ENCODE assay signal across 10 cellular contexts in genomic region chr12:14691560-14691959, GRCh38. TPM values are rescaled to one million over a fixed set of nuclear protein-coding genes. Genes with fewer than 3 reads are reported as not detected.
DNase-seq lines count a peak whose midpoint lies in the region; ATAC-seq and TF ChIP-seq lines count a peak whose summit lies in the region.
"Had no signal": no experiment of that assay in that cellular context is flagged by ENCODE, and none has a peak within 500 bp of the region (broad histone marks: within the 10 kb centered on the region; RNA-seq: fewer than 3 reads in every experiment).

No MANE protein-coding gene starts in this region.

- peaks cover 0 to 9% (median 0%) of the 10 kb centered on the region in 12 donors for H3K4me1 ChIP-seq in heart left ventricle
- H3K4me1 ChIP-seq in suprapubic skin: no peaks in the 10 kb centered on the region
- H3K4me1 ChIP-seq: breast epithelium had no signal

- no peak for TF ChIP-seq CTCF in heart left ventricle (IDR thresholded peaks at IDR 0.05)
- TF ChIP-seq CTCF in suprapubic skin (IDR thresholded peaks at IDR 0.05): no peak

- TF ChIP-seq POLR2A in heart left ventricle (IDR thresholded peaks at IDR 0.05) (no peak), suprapubic skin (IDR thresholded peaks at IDR 0.05) (no peak)

- intact Hi-C loops in heart left ventricle (cut with DNase I): no loop called here

- H3K27me3 ChIP-seq in heart left ventricle (no peaks in the 10 kb centered on the region), suprapubic skin (no peaks in the 10 kb centered on the region)
- H3K27me3 ChIP-seq: breast epithelium had no signal

- no peak for TF ChIP-seq EP300 in suprapubic skin (IDR thresholded peaks at IDR 0.05)

- H3K27ac ChIP-seq in heart left ventricle (peak overlapping the region in 1 of 12 donors; percentile 0), suprapubic skin (no peak overlapping the region)
- H3K27ac ChIP-seq: breast epithelium had no signal

- no peaks in the 10 kb centered on the region for H3K36me3 Mint-ChIP-seq in activated CD8-positive, alpha-beta T cell treated with anti-CD3 and anti-CD28 coated beads, Interleukin-2, amount 10 ng/mL, durations not matched to agents 7 days and 5 days (ENCODE audit: low read depth)

- H3K9me3 ChIP-seq in heart left ventricle (no peaks in the 10 kb centered on the region), suprapubic skin (no peaks in the 10 kb centered on the region)
- H3K9me3 ChIP-seq: breast epithelium had no signal

- ATAC-seq in HG02973 (IDR thresholded peaks at IDR 0.05; ENCODE audit: unreplicated experiment): peak; percentile 46
- peak; percentile 89 to 95 (median 92) for ATAC-seq in heart left ventricle
- ATAC-seq in HG02678 (IDR thresholded peaks at IDR 0.05; ENCODE audit: unreplicated experiment): no peak
- no peak for ATAC-seq in activated CD8-positive, alpha-beta T cell treated with anti-CD3 and anti-CD28 coated beads, Interleukin-2, amount 10 ng/mL, durations not matched to agents 7 days and 5 days

- DNase-seq in NOMO-1 treated with DMSO at 0.1 percent for 48 hours (lab: John Stamatoyannopoulos, UW; ENCODE audit: unreplicated experiment) (peak; percentile 85), heart left ventricle (peak; percentile 50 to 92 (median 78)), suprapubic skin (ENCODE audit: low spot score in 2 of 2) (peak; percentile 70 to 81), ecto neural progenitor cell (ENCODE audit: low spot score) (no peak), NCI-H748 treated with DMSO at 0.1 percent for 48 hours (lab: John Stamatoyannopoulos, UW) (no peak)
- DNase-seq in activated CD8-positive, alpha-beta T cell treated with anti-CD3 and anti-CD28 coated beads, Interleukin-2, amount 10 ng/mL, durations not matched to agents 7 days and 5 days: no peak

- no peak overlapping the region for H3K4me3 ChIP-seq in heart left ventricle
- H3K4me3 ChIP-seq in suprapubic skin: no peak overlapping the region
- H3K4me3 ChIP-seq: breast epithelium had no signal

- H3K36me3 ChIP-seq in heart left ventricle: no peaks in the 10 kb centered on the region
- no peaks in the 10 kb centered on the region for H3K36me3 ChIP-seq in suprapubic skin
- H3K36me3 ChIP-seq: breast epithelium had no signal

- no peak overlapping the region for H3K4me3 Mint-ChIP-seq in activated CD8-positive, alpha-beta T cell treated with anti-CD3 and anti-CD28 coated beads, Interleukin-2, amount 10 ng/mL, durations not matched to agents 7 days and 5 days

- CTCF ChIA-PET in activated CD8-positive, alpha-beta T cell treated with anti-CD3 and anti-CD28 coated beads, Interleukin-2, amount 10 ng/mL, durations not matched to agents 7 days and 5 days (lab: Charles Lee): no interaction called here

- H3K9me3 Mint-ChIP-seq in activated CD8-positive, alpha-beta T cell treated with anti-CD3 and anti-CD28 coated beads, Interleukin-2, amount 10 ng/mL, durations not matched to agents 7 days and 5 days (ENCODE audit: insufficient read depth): no peaks in the 10 kb centered on the region

- H3K4me1 Mint-ChIP-seq in activated CD8-positive, alpha-beta T cell treated with anti-CD3 and anti-CD28 coated beads, Interleukin-2, amount 10 ng/mL, durations not matched to agents 7 days and 5 days (ENCODE audit: low read depth): no peaks in the 10 kb centered on the region

- peaks cover 5% of the 10 kb centered on the region for H3K27me3 Mint-ChIP-seq in activated CD8-positive, alpha-beta T cell treated with anti-CD3 and anti-CD28 coated beads, Interleukin-2, amount 10 ng/mL, durations not matched to agents 7 days and 5 days (ENCODE audit: low read depth)

- POLR2A ChIA-PET in activated CD8-positive, alpha-beta T cell treated with anti-CD3 and anti-CD28 coated beads, Interleukin-2, amount 10 ng/mL, durations not matched to agents 7 days and 5 days (lab: Charles Lee): no interaction called here

- no peak overlapping the region for H3K27ac Mint-ChIP-seq in activated CD8-positive, alpha-beta T cell treated with anti-CD3 and anti-CD28 coated beads, Interleukin-2, amount 10 ng/mL, durations not matched to agents 7 days and 5 days

RNA-seq across cellular contexts. Expression of gene GUCY2C, which starts 4.8 kb away (rescaled TPM):
- under 1 TPM in 1 of 9 donors, not detected in 8; 0.15 TPM for total RNA-seq in heart left ventricle
- polyA plus RNA-seq in heart left ventricle: under 1 TPM in 1 of 2 donors, not detected in 1; 0.03 TPM
- total RNA-seq in suprapubic skin: under 1 TPM in 2 of 4 donors, not detected in 2; 0.11 to 0.47 TPM
- not detected for total RNA-seq in activated CD8-positive, alpha-beta T cell treated with anti-CD3 and anti-CD28 coated beads, Interleukin-2, amount 10 ng/mL, durations not matched to agents 7 days and 5 days
- total RNA-seq: activated CD8-positive, alpha-beta memory T cell treated with anti-CD3 and anti-CD28 coated beads for 36 hours had no signal

Comparison
In these comparisons a context has a peak if more than half of its experiments do, and no peak if none do; other contexts are left out.
1. ATAC-seq: peak in HG02973 (single experiment) and heart left ventricle (4 of 4); none in HG02678 (single experiment) and activated CD8-positive, alpha-beta T cell treated with anti-CD3 and anti-CD28 coated beads, Interleukin-2, amount 10 ng/mL, durations not matched to agents 7 days and 5 days (single experiment).
2. DNase-seq: peak in NOMO-1 treated with DMSO at 0.1 percent for 48 hours (single experiment), heart left ventricle (5 of 5) and suprapubic skin (2 of 2); none in ecto neural progenitor cell (single experiment), NCI-H748 treated with DMSO at 0.1 percent for 48 hours (single experiment) and activated CD8-positive, alpha-beta T cell treated with anti-CD3 and anti-CD28 coated beads, Interleukin-2, amount 10 ng/mL, durations not matched to agents 7 days and 5 days (single experiment).